15 cellular contexts compared by ENCODE assay signal in the genomic region with DNA sequence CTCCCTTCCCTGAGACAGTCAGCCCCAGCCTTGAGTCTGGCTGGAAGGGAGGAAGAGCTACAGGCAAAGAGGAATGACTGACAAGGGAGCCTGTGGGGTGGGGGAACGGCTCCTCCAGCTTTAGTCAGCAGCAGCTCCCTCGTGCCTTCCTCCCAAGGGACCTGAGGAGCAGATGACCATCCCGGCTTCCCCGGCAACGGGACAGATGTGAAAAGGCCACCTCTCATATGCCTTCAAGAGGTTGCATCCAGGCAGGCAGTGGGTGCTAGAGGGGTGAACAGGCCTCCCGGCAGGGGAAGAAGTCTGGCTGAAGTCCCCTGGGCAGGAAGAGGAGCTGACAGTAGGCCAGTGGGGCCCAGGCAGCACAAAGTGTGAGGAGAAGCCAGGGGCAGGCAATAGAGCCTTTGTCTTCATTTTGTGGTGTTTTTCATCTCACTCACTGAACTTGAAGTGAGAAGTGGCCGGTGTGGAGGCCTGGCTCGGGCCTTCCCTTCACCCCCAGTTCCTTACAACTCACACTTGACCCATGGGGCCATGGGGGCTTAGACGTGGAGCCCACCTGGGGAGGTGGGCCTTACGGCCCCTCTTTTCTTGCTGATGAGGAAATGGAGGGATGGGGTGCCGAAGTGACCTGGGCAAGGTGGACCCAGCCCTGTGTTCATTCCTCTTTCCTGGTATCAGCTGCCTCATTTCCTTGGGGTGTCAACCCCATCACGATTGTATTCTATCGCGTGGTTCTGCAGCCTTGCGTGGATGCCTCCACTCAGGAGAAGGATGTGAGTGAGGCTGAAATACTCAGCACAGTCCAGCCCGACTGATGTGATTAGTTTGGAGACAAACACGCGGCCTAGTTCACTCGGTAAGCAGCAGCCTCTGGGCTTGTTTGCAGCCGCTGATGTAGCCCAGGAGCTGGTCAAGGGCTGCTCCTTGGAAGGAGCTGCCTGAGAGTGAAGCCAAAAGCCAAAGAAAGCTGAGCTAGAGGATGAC.
DNase-seq lines count a peak whose midpoint lies in the region; ATAC-seq and TF ChIP-seq lines count a peak whose summit lies in the region.
"Had no signal": no experiment of that assay in that cellular context is flagged by ENCODE, and none has a peak within 500 bp of the region (broad histone marks: within the 10 kb centered on the region; RNA-seq: fewer than 3 reads in every experiment).

No MANE protein-coding gene starts in this region.

- in situ Hi-C loops in IMR-90 (cut with MboI; ENCODE audit: low sequenced_read_pairs) = no loop called here

- H4K5ac ChIP-seq in IMR-90 (ENCODE audit: low read depth, low read length) = no peak overlapping the region; the same call in 1 of the 2 replicates

- H3K27me3 Mint-ChIP-seq in activated T-helper 17 cell treated with anti-CD3 and anti-CD28 coated beads, Interleukin-2, amount 50 U/mL, for 72 hours = peaks cover 20% of the 10 kb centered on the region

- H3K27me3 ChIP-seq in IMR-90 (ENCODE audit: control insufficient read depth, insufficient read depth, low read length) = no peaks in the 10 kb centered on the region
- H3K27me3 ChIP-seq in osteoblast (ENCODE audit: insufficient read depth, low read length) = no peaks in the 10 kb centered on the region
- H3K27me3 ChIP-seq in foreskin keratinocyte = peaks cover 2% of the 10 kb centered on the region

- H2AFZ ChIP-seq in IMR-90 (replicated peaks; ENCODE audit: low read length, poor library complexity) (peak overlapping the region; percentile 47), osteoblast (ENCODE audit: low read length) (peak overlapping the region; percentile 36)

- H3K4me2 ChIP-seq in IMR-90 (ENCODE audit: low read depth, low read length) (no peak overlapping the region), osteoblast (ENCODE audit: insufficient read depth, low read length) (no peak overlapping the region)
- H3K4me2 ChIP-seq: BLaER1, KMS-11 had no signal

- H2AK9ac ChIP-seq in IMR-90 (replicated peaks; ENCODE audit: low read depth, low read length, poor library complexity) = peak overlapping the region; percentile 5

- CTCF ChIA-PET in IMR-90 (lab: Yijun Ruan, JAX) = no interaction called here

- H3K9me3 Mint-ChIP-seq in activated T-helper 17 cell treated with anti-CD3 and anti-CD28 coated beads, Interleukin-2, amount 50 U/mL, for 72 hours = no peaks in the 10 kb centered on the region
- H3K9me3 Mint-ChIP-seq: naive B cell had no signal

- H2BK5ac ChIP-seq in IMR-90 (ENCODE audit: low read depth, low read length, poor library complexity, severe bottlenecking) = no peak overlapping the region

- DNase-seq in GM03348 (ENCODE audit: low spot score) (peak; percentile 9), IMR-90 (no peak), cardiac fibroblast (ENCODE audit: low read depth in 2 of 2) (peak; percentile 26 to 44), osteoblast (ENCODE audit: insufficient read length, low spot score, missing footprints) (peak; percentile 90), foreskin keratinocyte (no peak), NCI-H526 treated with DMSO at 0.1 percent for 48 hours (lab: John Stamatoyannopoulos, UW) (no peak)
- DNase-seq: activated gamma-delta T cell, DMS153, naive B cell, NCI-H1105, NCI-H774 had no signal

- intact Hi-C loops in IMR-90 (cut with micrococcal nuclease) = no loop called here

- H2BK15ac ChIP-seq in IMR-90 (ENCODE audit: low read depth, low read length) = no peak overlapping the region

- H3K4me1 Mint-ChIP-seq in activated T-helper 17 cell treated with anti-CD3 and anti-CD28 coated beads, Interleukin-2, amount 50 U/mL, for 72 hours = no peaks in the 10 kb centered on the region

- BruUV-seq in IMR-90 (replicated peaks; lab: Mats Ljungman, UMichigan) = no TSS peak

- H3K4me3 Mint-ChIP-seq in activated T-helper 17 cell treated with anti-CD3 and anti-CD28 coated beads, Interleukin-2, amount 50 U/mL, for 72 hours = no peak overlapping the region
- H3K4me3 Mint-ChIP-seq: naive B cell had no signal

- H3K36me3 Mint-ChIP-seq in activated T-helper 17 cell treated with anti-CD3 and anti-CD28 coated beads, Interleukin-2, amount 50 U/mL, for 72 hours (ENCODE audit: low read depth) = no peaks in the 10 kb centered on the region
- H3K36me3 Mint-ChIP-seq: naive B cell had no signal

- H3K18ac ChIP-seq in IMR-90 (ENCODE audit: low read depth, low read length) = no peak overlapping the region; the same call in 1 of the 2 replicates

- peak overlapping the region; percentile 45; the same call in 1 of the 2 replicates for H3K4ac ChIP-seq in IMR-90 (ENCODE audit: low read depth, low read length)

- POLR2A ChIA-PET in IMR-90 (lab: Charles Lee; ENCODE audit: unreplicated experiment) = no interaction called here

- TF ChIP-seq POLR2A in IMR-90 (IDR thresholded peaks at IDR 0.05; ENCODE audit: low read depth, low read length) = no peak

- H3K4me1 ChIP-seq in IMR-90 (ENCODE audit: control insufficient read depth, insufficient read depth, low read length) (peaks cover 12% of the 10 kb centered on the region), osteoblast (ENCODE audit: insufficient read depth, low read length) (peaks cover 40% of the 10 kb centered on the region), foreskin keratinocyte (peaks cover 9% of the 10 kb centered on the region)

- no peaks in the 10 kb centered on the region for H3K79me2 ChIP-seq in osteoblast (ENCODE audit: insufficient read depth, low read length)

- no peak for TF ChIP-seq RAD21 in IMR-90 (IDR thresholded peaks at IDR 0.05; ENCODE audit: low read length)

- no peak overlapping the region for H3K23ac ChIP-seq in IMR-90 (ENCODE audit: low read depth, low read length)

- peak overlapping the region; percentile 71; the same call in 1 of the 2 replicates for H2AK5ac ChIP-seq in IMR-90 (ENCODE audit: low read depth, low read length)

- H3K9me3 ChIP-seq in IMR-90 (ENCODE audit: control insufficient read depth, insufficient read depth, low read length) (no peaks in the 10 kb centered on the region), osteoblast (ENCODE audit: low read depth, low read length) (no peaks in the 10 kb centered on the region)

- H3K4me3 ChIP-seq in IMR-90 (ENCODE audit: insufficient read depth, low read depth, low read length) (no peak overlapping the region), cardiac fibroblast (replicated peaks in 1 of 2; ENCODE audit: low read depth in 2 of 2, low read length in 2 of 2) (no peak overlapping the region), osteoblast (ENCODE audit: insufficient read depth, low read length) (no peak overlapping the region)
- H3K4me3 ChIP-seq: BLaER1 had no signal

- TF ChIP-seq CTCF in IMR-90 (conservative IDR thresholded peaks at IDR 0.05; ENCODE audit: low read depth, low read length) (no peak), cardiac fibroblast (IDR thresholded peaks at IDR 0.05; ENCODE audit: low read depth, low read length) (no peak), osteoblast (IDR thresholded peaks at IDR 0.05; ENCODE audit: extremely low read depth, low read depth, low read length) (no peak), foreskin keratinocyte (conservative IDR thresholded peaks at IDR 0.05) (no peak)

- WGBS in IMR-90 (ENCODE audit: extremely low coverage in 2 of 2, insufficient read length in 1 of 2), 2 experiments = 90% methylated on average over 8 of the region's 20 CpGs; no CpG with 5 or more reads in 1 of the 2 experiments

- dilution Hi-C loops in IMR-90 (cut with HindIII; ENCODE audit: low sequenced_read_pairs, unreplicated experiment) = no loop called here

- H3K27ac ChIP-seq in IMR-90 (ENCODE audit: insufficient read depth, low read length) = no peak overlapping the region
- no peak overlapping the region for H3K27ac ChIP-seq in osteoblast (ENCODE audit: low read depth, low read length)
- no peak overlapping the region for H3K27ac ChIP-seq in foreskin keratinocyte
- H3K27ac ChIP-seq: BLaER1, KMS-11 had no signal

- H3K27ac Mint-ChIP-seq in activated T-helper 17 cell treated with anti-CD3 and anti-CD28 coated beads, Interleukin-2, amount 50 U/mL, for 72 hours = no peak overlapping the region

- H3K36me3 ChIP-seq in IMR-90 (ENCODE audit: control insufficient read depth, insufficient read depth, low read length) = no peaks in the 10 kb centered on the region
- no peaks in the 10 kb centered on the region for H3K36me3 ChIP-seq in osteoblast (ENCODE audit: insufficient read depth, low read length)
- H3K36me3 ChIP-seq: BLaER1 had no signal

- H3K56ac ChIP-seq in IMR-90 (ENCODE audit: extremely low read depth, insufficient read depth, low read length) = no peak overlapping the region

- no peak for ATAC-seq in IMR-90 (ENCODE audit: low read depth)
- ATAC-seq in activated T-helper 17 cell treated with anti-CD3 and anti-CD28 coated beads, Interleukin-2, amount 50 U/mL, for 72 hours (replicated peaks) = no peak
- ATAC-seq in foreskin keratinocyte = no peak
- ATAC-seq: activated CD4-positive, CD25-positive, alpha-beta regulatory T cell treated with anti-CD3 and anti-CD28 coated beads, Interleukin-2, amount 50 U/mL, for 24 hours had no signal

- no peak overlapping the region for H2BK20ac ChIP-seq in IMR-90 (ENCODE audit: low read depth, low read length)

- H4K20me1 ChIP-seq in IMR-90 (ENCODE audit: insufficient read depth, low read length) = no peaks in the 10 kb centered on the region
- H4K20me1 ChIP-seq in osteoblast (ENCODE audit: insufficient read depth, low read length) = no peaks in the 10 kb centered on the region
- H4K20me1 ChIP-seq: BLaER1 had no signal

- peaks cover 9% of the 10 kb centered on the region; the same call in 1 of the 2 replicates for H3K9me1 ChIP-seq in IMR-90 (ENCODE audit: insufficient read depth, low read length)

- H4K8ac ChIP-seq in IMR-90 (ENCODE audit: low read depth in 2 of 2, low read length in 2 of 2) = no peak overlapping the region; a peak in 1 of 4 replicates

- no peak overlapping the region for H3K9ac ChIP-seq in IMR-90 (ENCODE audit: low read depth, low read length)
- H3K9ac ChIP-seq: BLaER1, KMS-11 had no signal

- H3K79me1 ChIP-seq in IMR-90 (ENCODE audit: low read depth in 1 of 2, low read length in 2 of 2) = no peaks in the 10 kb centered on the region

- peak overlapping the region; percentile 36; the same call in 1 of the 2 replicates for H2BK120ac ChIP-seq in IMR-90 (ENCODE audit: low read depth, low read length)

- H4K91ac ChIP-seq in IMR-90 (ENCODE audit: insufficient read depth, low read depth, low read length) = peak overlapping the region; percentile 49; the same call in 1 of the 2 replicates

- H3K14ac ChIP-seq in IMR-90 (replicated peaks; ENCODE audit: low read depth, low read length) = no peak overlapping the region

TF ChIP-seq in IMR-90, 13 proteins besides CTCF, POLR2A, EP300 and RAD21 (continues in another document):
- no peak for TF ChIP-seq MAFK (IDR thresholded peaks at IDR 0.05; ENCODE audit: low read depth, low read length)
- no peak for TF ChIP-seq FOS (IDR thresholded peaks at IDR 0.05; ENCODE audit: low read depth, low read length)
- TF ChIP-seq MXI1 (IDR thresholded peaks at IDR 0.05; ENCODE audit: borderline replicate concordance, low read depth, low read length) = no peak
- no peak for TF ChIP-seq BHLHE40 (IDR thresholded peaks at IDR 0.05; ENCODE audit: low read depth, low read length)
- no peak for TF ChIP-seq RCOR1 (IDR thresholded peaks at IDR 0.05; ENCODE audit: insufficient replicate concordance, low read length)

Comparison
In these comparisons a context has a peak if more than half of its experiments do, and no peak if none do; other contexts are left out.
1. DNase-seq: peak in GM03348 (single experiment), cardiac fibroblast (2 of 2) and osteoblast (single experiment); none in IMR-90 (single experiment), foreskin keratinocyte (0 of 2) and NCI-H526 treated with DMSO at 0.1 percent for 48 hours (single experiment).